14 cellular contexts compared by ENCODE assay signal in the genomic region with DNA sequence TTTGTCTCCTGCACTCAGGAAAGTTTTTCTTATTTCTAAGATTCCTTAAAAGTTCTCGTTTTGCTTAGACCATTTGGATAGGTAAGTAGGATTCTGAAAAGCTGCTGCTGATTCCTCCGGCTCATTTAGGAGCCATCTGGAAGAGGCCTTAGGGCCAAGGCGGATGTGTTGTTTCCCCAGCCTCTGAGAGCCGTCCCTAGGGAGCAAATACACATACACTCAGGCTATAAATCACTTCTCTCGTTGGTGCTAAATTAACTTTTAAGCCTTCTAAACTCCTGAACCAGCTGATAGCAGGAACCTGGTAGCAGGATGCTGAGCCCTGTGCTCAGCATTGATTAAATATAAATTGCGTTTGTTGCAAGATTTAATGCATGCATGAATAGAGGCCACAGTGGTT.
DNase-seq lines count a peak whose midpoint lies in the region; FAIRE-seq and TF ChIP-seq lines count a peak whose summit lies in the region.
"Had no signal": no experiment of that assay in that cellular context is flagged by ENCODE, and none has a peak within 500 bp of the region (broad histone marks: within the 10 kb centered on the region; RNA-seq: fewer than 3 reads in every experiment).

No MANE protein-coding gene starts in this region.

- no peak overlapping the region for H4K12ac ChIP-seq in trophoblast cell (ENCODE audit: low read depth, low read length)

- DNase-seq in DMS79 treated with DMSO at 0.1 percent for 48 hours (lab: John Stamatoyannopoulos, UW) (peak; percentile 40), DMS79 (lab: John Stamatoyannopoulos, UW) (no peak), NCI-H1436 (lab: John Stamatoyannopoulos, UW) (peak; percentile 75), astrocyte (ENCODE audit: low read depth) (no peak), trophoblast cell (no peak), activated gamma-delta T cell (lab: John Stamatoyannopoulos, UW) (no peak), Ammon's horn (ENCODE audit: low spot score) (no peak)
- DNase-seq in activated T-cell treated with anti-CD3 and anti-CD28 coated beads, Interleukin-2, amount 50 U/mL, for 48 hours = no peak
- DNase-seq: NCI-H1105, nucleus accumbens, OCI-M1 had no signal

- H3K14ac ChIP-seq in trophoblast cell (ENCODE audit: low read length) = peak overlapping the region; percentile 16

- peaks cover 37% of the 10 kb centered on the region for H3K4me1 Mint-ChIP-seq in astrocyte (ENCODE audit: low read depth, unreplicated experiment)

- H3K4me3 Mint-ChIP-seq in astrocyte (ENCODE audit: unreplicated experiment) = no peak overlapping the region
- H3K4me3 Mint-ChIP-seq: dendritic cell treated with granulocyte-macrophage colony-stimulating factor and Interleukin-4, amounts not matched to agents 40 ng/mL and 50 ng/mL, for 4 days had no signal

- no peak for FAIRE-seq in astrocyte (lab: Jason Lieb, UNC)

- H3K4me1 ChIP-seq in astrocyte (ENCODE audit: insufficient read depth, low read length) (peaks cover 47% of the 10 kb centered on the region), trophoblast cell (ENCODE audit: control insufficient read depth in 1 of 2, insufficient read depth in 2 of 2, low read length in 2 of 2) (peaks cover 13 to 22% of the 10 kb centered on the region in 2 experiments)

- no CpG with 5 or more reads among the region's 6 CpGs for WGBS in trophoblast cell (ENCODE audit: extremely low coverage, insufficient coverage, insufficient read length)

- H3K18ac ChIP-seq in trophoblast cell (ENCODE audit: low read length) = no peak overlapping the region

- H3K4me3 ChIP-seq in astrocyte (ENCODE audit: insufficient read depth, low read depth, low read length) = no peak overlapping the region
- no peak overlapping the region for H3K4me3 ChIP-seq in trophoblast cell (ENCODE audit: low read depth, low read length)

- no peak overlapping the region for H2AK5ac ChIP-seq in trophoblast cell (ENCODE audit: low read length)

- H3K9me3 ChIP-seq in astrocyte (ENCODE audit: insufficient read depth, low read depth, low read length) (no peaks in the 10 kb centered on the region), trophoblast cell (ENCODE audit: insufficient read depth, low read depth, low read length) (no peaks in the 10 kb centered on the region)
- H3K9me3 ChIP-seq: Caco-2 had no signal

- no peak for TF ChIP-seq CTCF in astrocyte (IDR thresholded peaks at IDR 0.05; ENCODE audit: insufficient read depth, low read depth, low read length)

- H3K4ac ChIP-seq in trophoblast cell (ENCODE audit: low read depth, low read length) = no peak overlapping the region

- peak overlapping the region; percentile 48 for H2BK120ac ChIP-seq in trophoblast cell (ENCODE audit: insufficient read depth, low read length, poor library complexity)

- H3K36me3 ChIP-seq in astrocyte (ENCODE audit: insufficient read depth, low read length) (no peaks in the 10 kb centered on the region), trophoblast cell (ENCODE audit: control insufficient read depth in 1 of 2, insufficient read depth in 2 of 2, low read length in 2 of 2) (no peaks in the 10 kb centered on the region)

- H4K91ac ChIP-seq in trophoblast cell (ENCODE audit: low read depth, low read length) = peak overlapping the region; percentile 40

- H2AFZ ChIP-seq in astrocyte (ENCODE audit: low read depth, low read length) (no peak overlapping the region), trophoblast cell (ENCODE audit: insufficient read depth, low read length, poor library complexity) (no peak overlapping the region)

- peaks cover 17% of the 10 kb centered on the region for H3K79me1 ChIP-seq in trophoblast cell (ENCODE audit: low read length)

- H3K27ac ChIP-seq in astrocyte (ENCODE audit: low read depth, low read length) (no peak overlapping the region), trophoblast cell (ENCODE audit: low read depth, low read length) (peak overlapping the region; percentile 7)
- H3K27ac ChIP-seq: 22Rv1 had no signal

- H3K27ac Mint-ChIP-seq in astrocyte (ENCODE audit: unreplicated experiment) = peak overlapping the region; percentile 37
- H3K27ac Mint-ChIP-seq: dendritic cell treated with granulocyte-macrophage colony-stimulating factor and Interleukin-4, amounts not matched to agents 40 ng/mL and 50 ng/mL, for 4 days had no signal

- no peaks in the 10 kb centered on the region for H4K20me1 ChIP-seq in astrocyte (ENCODE audit: insufficient read depth, low read length)

- H3K27me3 Mint-ChIP-seq in astrocyte (ENCODE audit: low read depth, unreplicated experiment) = no peaks in the 10 kb centered on the region
- H3K27me3 Mint-ChIP-seq: dendritic cell treated with granulocyte-macrophage colony-stimulating factor and Interleukin-4, amounts not matched to agents 40 ng/mL and 50 ng/mL, for 4 days had no signal

- H4K8ac ChIP-seq in trophoblast cell (ENCODE audit: low read depth, low read length) = peak overlapping the region; percentile 13

- H3K36me3 Mint-ChIP-seq in astrocyte (ENCODE audit: low read depth, unreplicated experiment) = no peaks in the 10 kb centered on the region

- H2BK5ac ChIP-seq in trophoblast cell (ENCODE audit: low read depth, low read length, poor library complexity) = no peak overlapping the region

- no peak overlapping the region for H3K23ac ChIP-seq in trophoblast cell (ENCODE audit: low read length)

- H3K4me2 ChIP-seq in astrocyte (ENCODE audit: low read length) = peak overlapping the region; percentile 80
- H3K4me2 ChIP-seq in trophoblast cell (ENCODE audit: low read length) = no peak overlapping the region

- H3K79me2 ChIP-seq in astrocyte (ENCODE audit: insufficient read depth, low read length) (no peaks in the 10 kb centered on the region), trophoblast cell (ENCODE audit: control insufficient read depth, insufficient read depth, low read length, poor library complexity) (peaks cover 2% of the 10 kb centered on the region)

- peaks cover 2% of the 10 kb centered on the region for H3K9me3 Mint-ChIP-seq in astrocyte (ENCODE audit: unreplicated experiment)
- H3K9me3 Mint-ChIP-seq: dendritic cell treated with granulocyte-macrophage colony-stimulating factor and Interleukin-4, amounts not matched to agents 40 ng/mL and 50 ng/mL, for 4 days had no signal

- H3K9ac ChIP-seq in astrocyte (ENCODE audit: low read length) = no peak overlapping the region
- H3K9ac ChIP-seq in trophoblast cell (ENCODE audit: low read length) = no peak overlapping the region

- H3K27me3 ChIP-seq in astrocyte (ENCODE audit: insufficient read depth, low read length) = no peaks in the 10 kb centered on the region
- no peaks in the 10 kb centered on the region for H3K27me3 ChIP-seq in trophoblast cell (ENCODE audit: insufficient read depth, low read length)

- H2BK12ac ChIP-seq in trophoblast cell (ENCODE audit: low read length) = peak overlapping the region; percentile 89

Comparison
In these comparisons a context has a peak if more than half of its experiments do, and no peak if none do; other contexts are left out.
1. DNase-seq: peak in DMS79 treated with DMSO at 0.1 percent for 48 hours (single experiment) and NCI-H1436 (single experiment); none in DMS79 (single experiment), astrocyte (single experiment), trophoblast cell (0 of 2), activated gamma-delta T cell (single experiment), activated T-cell treated with anti-CD3 and anti-CD28 coated beads, Interleukin-2, amount 50 U/mL, for 48 hours (0 of 2) and Ammon's horn (single experiment).